ENCODE assay signal across 13 cellular contexts in genomic region chr14:73802431-73803188, GRCh38. TPM values are rescaled to one million over a fixed set of nuclear protein-coding genes. Genes with fewer than 3 reads are reported as not detected.
DNase-seq lines count a peak whose midpoint lies in the region; ATAC-seq and TF ChIP-seq lines count a peak whose summit lies in the region.
"Had no signal": no experiment of that assay in that cellular context is flagged by ENCODE, and none has a peak within 500 bp of the region (broad histone marks: within the 10 kb centered on the region; RNA-seq: fewer than 3 reads in every experiment).

No MANE protein-coding gene starts in this region.

- H3K9me3 ChIP-seq in RWPE2 (ENCODE audit: severe bottlenecking) (no peaks in the 10 kb centered on the region), parathyroid adenoma (ENCODE audit: control insufficient read depth, low read length) (no peaks in the 10 kb centered on the region)

- H3K36me3 Mint-ChIP-seq in activated CD8-positive, alpha-beta memory T cell treated with anti-CD3 and anti-CD28 coated beads, Interleukin-2, amount 10 ng/mL, durations not matched to agents 7 days and 5 days: no peaks in the 10 kb centered on the region
- H3K36me3 Mint-ChIP-seq: CD14-positive monocyte, mesothelial cell of epicardium had no signal

- CTCF ChIA-PET in activated CD8-positive, alpha-beta memory T cell treated with anti-CD3 and anti-CD28 coated beads, Interleukin-2, amount 10 ng/mL, durations not matched to agents 7 days and 5 days (lab: Charles Lee): interaction anchor here (0.6 to 1.9 kb wide), 3 partner anchors 10 to 150 kb away, joined by 3 to 5 read pairs (median 4); no protein-coding TSS in a partner anchor

- H3K9ac ChIP-seq in parathyroid adenoma: no peak overlapping the region

- H3K27ac Mint-ChIP-seq in activated CD8-positive, alpha-beta memory T cell treated with anti-CD3 and anti-CD28 coated beads, Interleukin-2, amount 10 ng/mL, durations not matched to agents 7 days and 5 days: no peak overlapping the region
- H3K27ac Mint-ChIP-seq: mesothelial cell of epicardium had no signal

- H3K9me3 Mint-ChIP-seq in activated CD8-positive, alpha-beta memory T cell treated with anti-CD3 and anti-CD28 coated beads, Interleukin-2, amount 10 ng/mL, durations not matched to agents 7 days and 5 days (ENCODE audit: low read depth): no peaks in the 10 kb centered on the region
- H3K9me3 Mint-ChIP-seq: CD14-positive monocyte, mesothelial cell of epicardium had no signal

- no peaks in the 10 kb centered on the region for H3K4me1 Mint-ChIP-seq in activated CD8-positive, alpha-beta memory T cell treated with anti-CD3 and anti-CD28 coated beads, Interleukin-2, amount 10 ng/mL, durations not matched to agents 7 days and 5 days
- H3K4me1 Mint-ChIP-seq: CD14-positive monocyte had no signal

- H3K4me1 ChIP-seq in RWPE2 (ENCODE audit: insufficient read depth, poor library complexity, severe bottlenecking): peaks cover 29% of the 10 kb centered on the region
- peaks cover 17% of the 10 kb centered on the region for H3K4me1 ChIP-seq in parathyroid adenoma

- H3K79me2 ChIP-seq in parathyroid adenoma: no peaks in the 10 kb centered on the region

- H3K27me3 Mint-ChIP-seq in activated CD8-positive, alpha-beta memory T cell treated with anti-CD3 and anti-CD28 coated beads, Interleukin-2, amount 10 ng/mL, durations not matched to agents 7 days and 5 days: no peaks in the 10 kb centered on the region

- no peaks in the 10 kb centered on the region for H3K36me3 ChIP-seq in RWPE2 (ENCODE audit: low read depth)
- no peaks in the 10 kb centered on the region for H3K36me3 ChIP-seq in parathyroid adenoma (ENCODE audit: control insufficient read depth, insufficient read depth, low read length)

- ATAC-seq in RWPE2 (ENCODE audit: low read depth): peak; percentile 62
- peak; percentile 88 for ATAC-seq in esophagus mucosa
- ATAC-seq in sciatic nerve: no peak
- ATAC-seq in activated CD8-positive, alpha-beta memory T cell treated with anti-CD3 and anti-CD28 coated beads, Interleukin-2, amount 10 ng/mL, durations not matched to agents 7 days and 5 days: no peak

- H3K4me2 ChIP-seq in parathyroid adenoma (ENCODE audit: low read length): no peak overlapping the region

- no peak for TF ChIP-seq CTCF in RWPE2 (IDR thresholded peaks at IDR 0.05; ENCODE audit: poor library complexity, severe bottlenecking)
- no peak for TF ChIP-seq CTCF in parathyroid adenoma (IDR thresholded peaks at IDR 0.05)

- no peak overlapping the region for H3K4me3 Mint-ChIP-seq in activated CD8-positive, alpha-beta memory T cell treated with anti-CD3 and anti-CD28 coated beads, Interleukin-2, amount 10 ng/mL, durations not matched to agents 7 days and 5 days
- H3K4me3 Mint-ChIP-seq: CD14-positive monocyte, mesothelial cell of epicardium had no signal

- intact Hi-C loops in sciatic nerve (cut with DNase I): loop anchor here (5.0 kb wide), 1 partner anchor 1235 kb away; no protein-coding TSS in a partner anchor

- no peak overlapping the region for H3K4me3 ChIP-seq in RWPE2 (ENCODE audit: severe bottlenecking)
- H3K4me3 ChIP-seq in parathyroid adenoma (ENCODE audit: low read depth, low read length): no peak overlapping the region

- H3K27ac ChIP-seq in RWPE2 (ENCODE audit: poor library complexity, severe bottlenecking) (peak overlapping the region; percentile 49), parathyroid adenoma (peak overlapping the region; percentile 66)

- peak overlapping the region; percentile 81 for H2AFZ ChIP-seq in parathyroid adenoma

- no peaks in the 10 kb centered on the region for H3K27me3 ChIP-seq in RWPE2 (ENCODE audit: insufficient read depth, poor library complexity, severe bottlenecking)
- H3K27me3 ChIP-seq in parathyroid adenoma (ENCODE audit: control insufficient read depth, insufficient read depth, low read length): no peaks in the 10 kb centered on the region

- peak; percentile 80 for DNase-seq in HPDE6-E6E7 (ENCODE audit: extremely low spot score)
- DNase-seq in RWPE2 (ENCODE audit: low spot score): no peak
- DNase-seq in activated effector memory CD4-positive, alpha-beta T cell treated with anti-CD3 and anti-CD28 coated beads, Interleukin-2, amount 50 U/mL, for 16 hours: no peak
- no peak for DNase-seq in activated gamma-delta T cell (lab: John Stamatoyannopoulos, UW)
- no peak for DNase-seq in sciatic nerve (ENCODE audit: low spot score)
- DNase-seq in activated CD8-positive, alpha-beta memory T cell treated with anti-CD3 and anti-CD28 coated beads, Interleukin-2, amount 10 ng/mL, durations not matched to agents 7 days and 5 days: no peak
- DNase-seq: anterior cingulate cortex; effector CD4-positive, alpha-beta T cell; NCI-H1436 had no signal

RNA-seq across cellular contexts. Expression of gene PTGR2, which starts 49.0 kb away (rescaled TPM):
- total RNA-seq in esophagus mucosa: 8.6 TPM
- total RNA-seq in sciatic nerve: 17.1 TPM
- total RNA-seq in activated CD8-positive, alpha-beta memory T cell treated with anti-CD3 and anti-CD28 coated beads, Interleukin-2, amount 10 ng/mL, durations not matched to agents 7 days and 5 days: 1 to 10 TPM; 1.6 to 3.5 TPM

Comparison
In these comparisons a context has a peak if more than half of its experiments do, and no peak if none do; other contexts are left out.
1. ATAC-seq: peak in RWPE2 (single experiment) and esophagus mucosa (single experiment); none in sciatic nerve (single experiment) and activated CD8-positive, alpha-beta memory T cell treated with anti-CD3 and anti-CD28 coated beads, Interleukin-2, amount 10 ng/mL, durations not matched to agents 7 days and 5 days (single experiment).